ENCODE assay signal across 8 cellular contexts in the genomic region with DNA sequence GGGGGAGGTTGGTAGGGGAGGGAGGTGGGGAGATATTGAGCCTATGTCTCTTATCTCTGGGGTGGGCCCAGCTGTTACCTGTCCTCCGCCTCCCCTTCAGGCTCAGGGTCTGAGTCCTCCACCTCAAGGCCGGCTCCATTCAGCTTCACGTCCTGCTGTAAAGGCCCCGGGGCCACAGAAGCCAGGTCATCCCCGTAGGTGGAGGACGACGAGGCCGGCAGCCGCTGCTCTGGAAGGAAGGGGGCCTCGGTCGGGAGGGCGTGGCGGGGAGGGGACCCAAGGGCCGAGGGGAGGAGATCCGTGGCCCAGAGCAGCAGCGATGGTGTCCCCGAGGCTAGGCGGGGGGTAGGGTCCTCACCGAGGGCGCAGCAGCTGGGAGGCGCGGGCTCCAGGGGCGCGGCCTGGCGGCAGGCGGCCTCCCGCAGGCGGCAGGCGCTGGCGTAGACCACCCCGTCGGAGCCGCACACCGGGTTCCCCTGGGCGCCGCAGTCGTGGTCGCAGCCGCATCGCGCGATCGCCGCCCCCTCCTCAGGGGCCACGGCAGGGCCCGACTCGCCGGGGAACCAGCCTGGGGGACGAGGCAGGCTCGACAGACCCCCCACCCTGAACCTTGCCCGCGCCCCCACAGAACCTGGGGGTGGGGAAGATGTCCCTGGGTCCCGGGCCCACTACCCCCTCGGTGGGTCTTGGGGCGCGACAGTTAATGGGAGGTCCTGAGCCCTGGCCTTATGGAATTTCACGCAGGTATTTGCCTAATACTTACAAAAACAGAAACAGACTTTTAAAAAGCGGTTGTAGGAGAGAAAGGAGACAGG. TPM values are rescaled to one million over a fixed set of nuclear protein-coding genes. Genes with fewer than 3 reads are reported as not detected.
DNase-seq lines count a peak whose midpoint lies in the region; ATAC-seq and TF ChIP-seq lines count a peak whose summit lies in the region.

No MANE protein-coding gene starts in this region.

- peak overlapping the region; percentile 57 for H3K4me3 Mint-ChIP-seq in stimulated activated naive CD8-positive, alpha-beta T cell treated with anti-CD3 and anti-CD28 coated beads, Interleukin-15, Interleukin-2, amounts not matched to agents 100 ng/mL and 50 ng/mL, for 24 hours
- peak overlapping the region; percentile 64 for H3K4me3 Mint-ChIP-seq in activated B cell treated with CpG ODN at 0.5 μM for 24 hours
- H3K4me3 Mint-ChIP-seq in stimulated activated naive B cell treated with anti-CD40 and anti-IgM and Interleukin-4, amounts not matched to agents 10 μg/mL and 1 μg/mL and 100 μg/mL, for 72 hours = peak overlapping the region; percentile 81 to 83

- CTCF ChIA-PET in activated B cell treated with CpG ODN at 0.5 μM for 24 hours (lab: Charles Lee) = no interaction called here

- H3K27ac Mint-ChIP-seq in stimulated activated naive CD8-positive, alpha-beta T cell treated with anti-CD3 and anti-CD28 coated beads, Interleukin-15, Interleukin-2, amounts not matched to agents 100 ng/mL and 50 ng/mL, for 24 hours = no peak overlapping the region
- no peak overlapping the region for H3K27ac Mint-ChIP-seq in activated B cell treated with CpG ODN at 0.5 μM for 24 hours
- H3K27ac Mint-ChIP-seq in stimulated activated naive B cell treated with anti-CD40 and anti-IgM and Interleukin-4, amounts not matched to agents 10 μg/mL and 1 μg/mL and 100 μg/mL, for 72 hours = peak overlapping the region; percentile 88

- H3K4me1 Mint-ChIP-seq in stimulated activated naive CD8-positive, alpha-beta T cell treated with anti-CD3 and anti-CD28 coated beads, Interleukin-15, Interleukin-2, amounts not matched to agents 100 ng/mL and 50 ng/mL, for 24 hours (ENCODE audit: low read depth) = peaks cover 22% of the 10 kb centered on the region
- peaks cover 55% of the 10 kb centered on the region for H3K4me1 Mint-ChIP-seq in activated B cell treated with CpG ODN at 0.5 μM for 24 hours
- peaks cover 40 to 66% of the 10 kb centered on the region in 2 donors for H3K4me1 Mint-ChIP-seq in stimulated activated naive B cell treated with anti-CD40 and anti-IgM and Interleukin-4, amounts not matched to agents 10 μg/mL and 1 μg/mL and 100 μg/mL, for 72 hours

- H3K36me3 Mint-ChIP-seq in stimulated activated naive CD8-positive, alpha-beta T cell treated with anti-CD3 and anti-CD28 coated beads, Interleukin-15, Interleukin-2, amounts not matched to agents 100 ng/mL and 50 ng/mL, for 24 hours (ENCODE audit: low read depth) = no peaks in the 10 kb centered on the region
- no peaks in the 10 kb centered on the region for H3K36me3 Mint-ChIP-seq in activated B cell treated with CpG ODN at 0.5 μM for 24 hours (ENCODE audit: low read depth)
- peaks cover 0 to 2% of the 10 kb centered on the region in 2 donors for H3K36me3 Mint-ChIP-seq in stimulated activated naive B cell treated with anti-CD40 and anti-IgM and Interleukin-4, amounts not matched to agents 10 μg/mL and 1 μg/mL and 100 μg/mL, for 72 hours

- no peaks in the 10 kb centered on the region for H3K4me1 ChIP-seq in iPS DF 6.9 (ENCODE audit: control insufficient read depth, insufficient read depth, low read length)

- H3K36me3 ChIP-seq in iPS DF 6.9 (ENCODE audit: control insufficient read depth, insufficient read depth, low read length) = no peaks in the 10 kb centered on the region

- ATAC-seq in stimulated activated naive CD8-positive, alpha-beta T cell treated with anti-CD3 and anti-CD28 coated beads, Interleukin-15, Interleukin-2, amounts not matched to agents 100 U/mL and 50 U/mL, for 24 hours = no peak
- no peak for ATAC-seq in activated B cell treated with CpG ODN at 0.5 μM for 24 hours (ENCODE audit: low read depth)
- ATAC-seq in stimulated activated naive B cell treated with anti-CD40 and anti-IgM and Interleukin-4, amounts not matched to agents 10 μg/mL and 1 μg/mL and 100 μg/mL, for 72 hours (replicated peaks) = no peak
- no peak for ATAC-seq in GM19397 (IDR thresholded peaks at IDR 0.05; ENCODE audit: unreplicated experiment)

- H3K4me3 ChIP-seq in iPS DF 6.9 (ENCODE audit: low read length) = peak overlapping the region; percentile 66; the same call in 1 of the 2 replicates

- H3K27me3 Mint-ChIP-seq in stimulated activated naive CD8-positive, alpha-beta T cell treated with anti-CD3 and anti-CD28 coated beads, Interleukin-15, Interleukin-2, amounts not matched to agents 100 ng/mL and 50 ng/mL, for 24 hours = peaks cover 16% of the 10 kb centered on the region
- H3K27me3 Mint-ChIP-seq in activated B cell treated with CpG ODN at 0.5 μM for 24 hours = no peaks in the 10 kb centered on the region
- peaks cover 3 to 22% of the 10 kb centered on the region in 2 donors for H3K27me3 Mint-ChIP-seq in stimulated activated naive B cell treated with anti-CD40 and anti-IgM and Interleukin-4, amounts not matched to agents 10 μg/mL and 1 μg/mL and 100 μg/mL, for 72 hours

- POLR2A ChIA-PET in activated B cell treated with CpG ODN at 0.5 μM for 24 hours (lab: Charles Lee) = interaction anchor here (0.7 kb wide), 2 partner anchors 312 to 596 kb away, joined by 4 to 9 read pairs; no protein-coding TSS in a partner anchor

- H3K27me3 ChIP-seq in iPS DF 6.9 (ENCODE audit: control insufficient read depth, insufficient read depth, low read length) = no peaks in the 10 kb centered on the region

- intact Hi-C loops in activated B cell treated with CpG ODN at 0.5 μM for 24 hours (cut with micrococcal nuclease) = loop anchor here (2.0 to 10.0 kb wide), 7 partner anchors 68 to 408 kb away; a partner anchor contains a TSS

- H3K27ac ChIP-seq in iPS DF 6.9 (ENCODE audit: low read length) = no peak overlapping the region

- no CpG with 5 or more reads among the region's 58 CpGs for WGBS in iPS DF 6.9 (ENCODE audit: insufficient coverage, insufficient read length)

- TF ChIP-seq CTCF in activated B cell treated with CpG ODN at 0.5 μM for 24 hours (IDR thresholded peaks at IDR 0.05) = no peak

- DNase-seq in stimulated activated naive CD8-positive, alpha-beta T cell treated with anti-CD3 and anti-CD28 coated beads, Interleukin-15, Interleukin-2, amounts not matched to agents 100 U/mL and 50 U/mL, for 24 hours = no peak
- DNase-seq in activated B cell treated with CpG ODN at 0.5 μM for 24 hours (peak; percentile 32), iPS DF 6.9 (ENCODE audit: low read depth, low spot score) (no peak), glomerular visceral epithelial cell (ENCODE audit: extremely low spot score) (no peak), T1000 (lab: John Stamatoyannopoulos, UW) (no peak)
- DNase-seq in stimulated activated naive B cell treated with anti-CD40 and anti-IgM and Interleukin-4, amounts not matched to agents 10 μg/mL and 1 μg/mL and 100 μg/mL, for 72 hours = no peak

- H3K9me3 ChIP-seq in iPS DF 6.9 (ENCODE audit: control insufficient read depth, insufficient read depth, low read length) = no peaks in the 10 kb centered on the region

- H3K9me3 Mint-ChIP-seq in stimulated activated naive CD8-positive, alpha-beta T cell treated with anti-CD3 and anti-CD28 coated beads, Interleukin-15, Interleukin-2, amounts not matched to agents 100 ng/mL and 50 ng/mL, for 24 hours = no peaks in the 10 kb centered on the region
- no peaks in the 10 kb centered on the region for H3K9me3 Mint-ChIP-seq in activated B cell treated with CpG ODN at 0.5 μM for 24 hours
- no peaks in the 10 kb centered on the region for H3K9me3 Mint-ChIP-seq in stimulated activated naive B cell treated with anti-CD40 and anti-IgM and Interleukin-4, amounts not matched to agents 10 μg/mL and 1 μg/mL and 100 μg/mL, for 72 hours

RNA-seq across cellular contexts. Expression of a gene that starts 7.5 kb away (rescaled TPM):
- total RNA-seq in activated B cell treated with CpG ODN at 0.5 μM for 24 hours = 0.58 and 0.83 TPM in 2 replicates
